27 cellular contexts compared by ENCODE assay signal in the genomic region with DNA sequence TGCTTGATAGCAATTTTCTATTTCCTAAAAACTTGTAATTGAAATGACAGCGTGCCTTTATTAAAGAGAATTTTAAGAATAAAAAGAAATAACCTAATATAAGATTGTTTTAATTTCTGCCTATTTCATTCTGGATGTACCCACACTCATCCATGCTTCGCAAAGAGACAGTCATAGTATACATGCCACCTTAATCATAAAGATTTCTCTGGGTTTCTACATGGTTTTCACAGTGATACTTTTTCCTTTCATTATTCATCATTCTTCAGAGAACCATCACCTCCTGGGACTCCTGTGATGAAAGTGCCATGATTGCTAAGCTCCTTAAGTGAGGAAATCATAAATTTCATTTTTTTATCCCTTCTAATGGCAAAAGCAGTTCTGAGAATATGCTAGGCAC. TPM values are rescaled to one million over a fixed set of nuclear protein-coding genes. Genes with fewer than 3 reads are reported as not detected.
"Had no signal": no experiment of that assay in that cellular context is flagged by ENCODE, and none has a peak within 500 bp of the region (broad histone marks: within the 10 kb centered on the region; RNA-seq: fewer than 3 reads in every experiment).

No MANE protein-coding gene starts in this region.

- H3K27ac Mint-ChIP-seq: activated naive CD4-positive, alpha-beta T cell treated with anti-CD3 and anti-CD28 coated beads, Interleukin-2, amount 10 ng/mL, durations not matched to agents 7 days and 5 days; activated naive CD8-positive, alpha-beta T cell treated with anti-CD3 and anti-CD28 coated beads, Interleukin-2, amount 10 ng/mL, durations not matched to agents 7 days and 5 days had no signal

- DNase-seq: activated CD4-positive, alpha-beta T cell treated with anti-CD3 and anti-CD28 coated beads for 48 hours; activated CD4-positive, alpha-beta T cell treated with anti-CD3 and anti-CD28 coated beads, Interleukin-2, amount 50 U/mL, for 48 hours; activated CD8-positive, alpha-beta memory T cell treated with anti-CD3 and anti-CD28 coated beads for 24 hours; activated gamma-delta T cell treated with Interleukin-2 at 50 U/mL for 16 hours; activated naive CD4-positive, alpha-beta T cell treated with anti-CD3 and anti-CD28 coated beads, Interleukin-2, amount 10 ng/mL, durations not matched to agents 7 days and 5 days; activated naive CD8-positive, alpha-beta T cell treated with anti-CD3 and anti-CD28 coated beads, Interleukin-2, amount 10 ng/mL, durations not matched to agents 7 days and 5 days; adrenal gland; body of pancreas; MM.1S; MV-4-11; NCI-H1092; NCI-H1436 treated with DMSO at 0.1 percent for 48 hours; NCI-H1694 treated with DMSO at 0.1 percent for 48 hours; NCI-H2029; NCI-H345; NCI-H524 treated with DMSO at 0.1 percent for 48 hours; SHP77; SJCRH30; T1000; WERI-Rb-1 had no signal

- ATAC-seq: body of pancreas, Panc1 had no signal

- H3K9me3 Mint-ChIP-seq: activated naive CD4-positive, alpha-beta T cell treated with anti-CD3 and anti-CD28 coated beads, Interleukin-2, amount 10 ng/mL, durations not matched to agents 7 days and 5 days; activated naive CD8-positive, alpha-beta T cell treated with anti-CD3 and anti-CD28 coated beads, Interleukin-2, amount 10 ng/mL, durations not matched to agents 7 days and 5 days had no signal

- H3K4me3 Mint-ChIP-seq: activated naive CD4-positive, alpha-beta T cell treated with anti-CD3 and anti-CD28 coated beads, Interleukin-2, amount 10 ng/mL, durations not matched to agents 7 days and 5 days; activated naive CD8-positive, alpha-beta T cell treated with anti-CD3 and anti-CD28 coated beads, Interleukin-2, amount 10 ng/mL, durations not matched to agents 7 days and 5 days had no signal

RNA-seq across cellular contexts. Expression of a gene that starts 4.3 kb away (rescaled TPM):
- total RNA-seq: adrenal gland, astrocyte, body of pancreas, breast epithelium, cardiac septum, LHCN-M2, NCI-H460, RPMI7951, SJCRH30 had no signal

RNA-seq across cellular contexts. Expression of a gene that starts 45.4 kb away (rescaled TPM):
- total RNA-seq: LHCN-M2, NCI-H460, SJCRH30 had no signal
